8 cellular contexts compared by ENCODE assay signal in the genomic region with DNA sequence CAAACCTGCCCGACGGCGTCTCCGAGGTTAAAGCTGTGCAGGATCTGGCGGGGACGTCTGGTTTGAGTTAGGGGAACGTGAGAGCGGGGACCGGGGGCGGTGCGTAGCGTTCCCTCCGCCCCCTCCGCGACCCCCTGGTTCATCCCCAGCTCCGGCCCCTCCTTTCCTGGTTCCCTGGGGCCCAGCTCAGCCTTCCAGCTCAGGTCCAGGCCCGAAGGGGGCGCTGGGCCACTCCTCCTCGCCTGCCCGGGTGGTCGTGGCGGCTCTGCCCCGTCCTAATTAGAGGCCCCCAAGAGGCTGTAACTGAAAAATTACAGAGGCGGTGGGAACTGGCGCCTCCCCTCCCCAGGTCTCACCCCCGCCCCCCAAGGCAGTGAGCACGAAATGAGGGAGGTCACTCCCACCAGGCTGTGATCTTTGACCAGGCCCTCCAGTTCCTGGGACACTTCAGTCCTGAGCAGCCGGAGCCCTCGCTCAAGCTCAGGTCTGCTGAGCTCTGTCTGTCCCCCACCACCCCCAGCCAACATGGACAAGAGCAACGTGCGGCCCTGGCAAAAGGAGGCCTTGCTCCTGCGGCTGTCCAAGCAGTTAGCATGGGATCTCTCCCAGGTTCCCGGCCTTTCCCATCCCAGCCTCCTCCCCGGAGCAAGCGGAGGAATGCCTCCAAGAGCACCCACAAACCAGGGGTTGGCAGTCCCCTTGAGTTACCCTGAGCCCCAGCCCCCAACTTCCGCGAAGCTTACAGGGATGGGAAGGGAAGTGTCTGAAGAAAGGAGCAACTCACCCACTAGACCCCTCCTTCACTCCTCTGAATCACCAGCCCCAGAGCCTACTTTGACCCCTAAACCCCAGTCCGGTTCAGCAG.
DNase-seq lines count a peak whose midpoint lies in the region; ATAC-seq and TF ChIP-seq lines count a peak whose summit lies in the region.

No MANE protein-coding gene starts in this region.

- H3K27ac ChIP-seq in HL-60 (replicated peaks): peak overlapping the region; percentile 22; the same call in 1 of the 2 replicates

- H3K27me3 Mint-ChIP-seq in activated naive CD8-positive, alpha-beta T cell treated with anti-CD3 and anti-CD28 coated beads, Interleukin-2, amount 50 U/mL, for 24 hours: no peaks in the 10 kb centered on the region

- peaks cover 1% of the 10 kb centered on the region for H3K36me3 Mint-ChIP-seq in activated naive CD8-positive, alpha-beta T cell treated with anti-CD3 and anti-CD28 coated beads, Interleukin-2, amount 50 U/mL, for 24 hours (ENCODE audit: low read depth)

- H3K4me3 ChIP-seq in HL-60 (replicated peaks; ENCODE audit: insufficient read depth, low read length) (no peak overlapping the region; the same call in 1 of the 2 replicates), iPS-18c (ENCODE audit: insufficient read depth, low read depth, low read length) (peak overlapping the region; percentile 46)

- peak overlapping the region; percentile 94 for H3K27ac Mint-ChIP-seq in activated naive CD8-positive, alpha-beta T cell treated with anti-CD3 and anti-CD28 coated beads, Interleukin-2, amount 50 U/mL, for 24 hours

- peaks cover 54% of the 10 kb centered on the region for H3K4me1 Mint-ChIP-seq in activated naive CD8-positive, alpha-beta T cell treated with anti-CD3 and anti-CD28 coated beads, Interleukin-2, amount 50 U/mL, for 24 hours

- in situ Hi-C loops in GM13976 (cut with MboI; ENCODE audit: low sequenced_read_pairs, unreplicated experiment): no loop called here

- DNase-seq in HL-60 (ENCODE audit: low read depth in 1 of 2, low spot score in 1 of 2) (no peak), COLO829 (ENCODE audit: low spot score) (no peak), NCI-H1417 treated with DMSO at 0.1 percent for 48 hours (lab: John Stamatoyannopoulos, UW) (no peak), GM13976 (ENCODE audit: low spot score) (no peak)
- no peak for DNase-seq in activated naive CD8-positive, alpha-beta T cell treated with anti-CD3 and anti-CD28 coated beads, Interleukin-2, amount 50 U/mL, for 24 hours
- DNase-seq in stimulated activated naive CD8-positive, alpha-beta T cell treated with anti-CD3 and anti-CD28 coated beads, Interleukin-15, Interleukin-2, amounts not matched to agents 100 U/mL and 50 U/mL, for 24 hours: peak; percentile 38

- no peaks in the 10 kb centered on the region for H3K9me3 ChIP-seq in iPS-18c (ENCODE audit: control insufficient read depth, insufficient read depth, low read length)

- H3K27me3 ChIP-seq in HL-60 (ENCODE audit: insufficient read depth, poor library complexity, severe bottlenecking): no peaks in the 10 kb centered on the region

- peak overlapping the region; percentile 85 for H3K4me3 Mint-ChIP-seq in activated naive CD8-positive, alpha-beta T cell treated with anti-CD3 and anti-CD28 coated beads, Interleukin-2, amount 50 U/mL, for 24 hours

- ATAC-seq in activated naive CD8-positive, alpha-beta T cell treated with anti-CD3 and anti-CD28 coated beads, Interleukin-2, amount 50 U/mL, for 24 hours: no peak
- ATAC-seq in stimulated activated naive CD8-positive, alpha-beta T cell treated with anti-CD3 and anti-CD28 coated beads, Interleukin-15, Interleukin-2, amounts not matched to agents 100 U/mL and 50 U/mL, for 24 hours: no peak
- ATAC-seq in GM18517 (IDR thresholded peaks at IDR 0.05; ENCODE audit: unreplicated experiment): no peak

- no peaks in the 10 kb centered on the region for H3K9me3 Mint-ChIP-seq in activated naive CD8-positive, alpha-beta T cell treated with anti-CD3 and anti-CD28 coated beads, Interleukin-2, amount 50 U/mL, for 24 hours

- TF ChIP-seq CTCF in HL-60 (IDR thresholded peaks at IDR 0.05; ENCODE audit: insufficient read depth, low read length) (no peak), GM13976 (IDR thresholded peaks at IDR 0.05; ENCODE audit: borderline replicate concordance, control extremely low read depth, extremely low read depth, insufficient read depth, missing control alignments) (no peak)
